In genomic region chr2:124039032-124039431, GRCh38 we compare ENCODE assay signal across 41 cellular contexts. TPM values are rescaled to one million over a fixed set of nuclear protein-coding genes. Genes with fewer than 3 reads are reported as not detected.
"Had no signal": no experiment of that assay in that cellular context is flagged by ENCODE, and none has a peak within 500 bp of the region (broad histone marks: within the 10 kb centered on the region; RNA-seq: fewer than 3 reads in every experiment).

No MANE protein-coding gene starts in this region.

- H3K4me1 ChIP-seq: adrenal gland, body of pancreas, breast epithelium had no signal

- H3K36me3 Mint-ChIP-seq: activated CD8-positive, alpha-beta memory T cell treated with anti-CD3 and anti-CD28 coated beads, Interleukin-2, amount 10 ng/mL, durations not matched to agents 7 days and 5 days; activated naive CD8-positive, alpha-beta T cell treated with anti-CD3 and anti-CD28 coated beads for 36 hours; WTC11 had no signal

- DNase-seq: activated CD4-positive, alpha-beta memory T cell treated with anti-CD3 and anti-CD28 coated beads, Interleukin-2, amount 10 ng/mL, durations not matched to agents 7 days and 5 days; activated CD4-positive, alpha-beta T cell treated with anti-CD3 and anti-CD28 coated beads for 1 hour; activated CD4-positive, alpha-beta T cell treated with anti-CD3 and anti-CD28 coated beads for 36 hours; activated CD4-positive, alpha-beta T cell treated with anti-CD3 and anti-CD28 coated beads for 48 hours; activated CD4-positive, alpha-beta T cell treated with anti-CD3 and anti-CD28 coated beads, Interleukin-2, amount 10 ng/mL, durations not matched to agents 7 days and 5 days; activated CD4-positive, alpha-beta T cell treated with anti-CD3 and anti-CD28 coated beads, Interleukin-2, amount 50 U/mL, for 48 hours; activated CD4-positive, CD25-positive, alpha-beta regulatory T cell; activated CD8-positive, alpha-beta memory T cell treated with anti-CD3 and anti-CD28 coated beads for 24 hours; activated CD8-positive, alpha-beta memory T cell treated with anti-CD3 and anti-CD28 coated beads, Interleukin-2, amount 10 ng/mL, durations not matched to agents 7 days and 5 days; activated CD8-positive, alpha-beta memory T cell treated with anti-CD3 and anti-CD28 coated beads, Interleukin-2, amount 50 U/mL, for 48 hours; activated CD8-positive, alpha-beta T cell treated with anti-CD3 and anti-CD28 coated beads, Interleukin-2, amount 10 ng/mL, durations not matched to agents 7 days and 5 days; activated effector memory CD4-positive, alpha-beta T cell treated with anti-CD3 and anti-CD28 coated beads, Interleukin-2, amount 50 U/mL, for 16 hours; activated gamma-delta T cell treated with Interleukin-2 at 50 U/mL for 16 hours; activated naive CD4-positive, alpha-beta T cell; activated naive CD4-positive, alpha-beta T cell treated with anti-CD3 and anti-CD28 coated beads for 36 hours; activated naive CD4-positive, alpha-beta T cell treated with anti-CD3 and anti-CD28 coated beads, Interleukin-2, amount 50 U/mL, for 16 hours; activated naive CD8-positive, alpha-beta T cell treated with anti-CD3 and anti-CD28 coated beads for 36 hours; activated T-cell treated with anti-CD3 and anti-CD28 coated beads, Interleukin-2, amount 50 U/mL, for 1 hour; activated T-cell treated with anti-CD3 and anti-CD28 coated beads, Interleukin-2, amount 50 U/mL, for 4 hours; activated T-cell treated with anti-CD3 and anti-CD28 coated beads, Interleukin-2, amount 50 U/mL, for 72 hours; adrenal gland; amniotic stem cell; aorta; body of pancreas; brain microvascular endothelial cell; central memory CD4-positive, alpha-beta T cell; T-helper 2 cell; T-helper 9 cell; WERI-Rb-1 had no signal

- ATAC-seq: activated CD4-positive, alpha-beta T cell treated with anti-CD3 and anti-CD28 coated beads for 36 hours; activated CD4-positive, CD25-positive, alpha-beta regulatory T cell treated with anti-CD3 and anti-CD28 coated beads, Interleukin-2, amount 50 U/mL, for 24 hours; activated CD8-positive, alpha-beta memory T cell treated with anti-CD3 and anti-CD28 coated beads, Interleukin-2, amount 10 ng/mL, durations not matched to agents 7 days and 5 days; activated CD8-positive, alpha-beta T cell treated with anti-CD3 and anti-CD28 coated beads, Interleukin-2, amount 10 ng/mL, durations not matched to agents 7 days and 5 days; activated naive CD4-positive, alpha-beta T cell treated with anti-CD3 and anti-CD28 coated beads, Interleukin-2, amount 50 U/mL, for 72 hours; activated T-cell treated with anti-CD3 and anti-CD28 coated beads, Interleukin-2, amount 50 U/mL, for 4 hours; activated T-cell treated with anti-CD3 and anti-CD28 coated beads, Interleukin-2, amount 50 U/mL, for 72 hours; activated T-helper 17 cell treated with anti-CD3 and anti-CD28 coated beads, Interleukin-2, amount 50 U/mL, for 72 hours; body of pancreas; WTC11 had no signal

- H3K4me1 Mint-ChIP-seq: activated CD4-positive, alpha-beta memory T cell treated with anti-CD3 and anti-CD28 coated beads, Interleukin-2, amount 10 ng/mL, durations not matched to agents 7 days and 5 days; activated CD4-positive, alpha-beta T cell treated with anti-CD3 and anti-CD28 coated beads for 36 hours; activated CD4-positive, alpha-beta T cell treated with anti-CD3 and anti-CD28 coated beads, Interleukin-2, amount 10 ng/mL, durations not matched to agents 7 days and 5 days; activated CD8-positive, alpha-beta memory T cell treated with anti-CD3 and anti-CD28 coated beads, Interleukin-2, amount 10 ng/mL, durations not matched to agents 7 days and 5 days; activated naive CD8-positive, alpha-beta T cell treated with anti-CD3 and anti-CD28 coated beads for 36 hours; activated T-helper 17 cell treated with anti-CD3 and anti-CD28 coated beads, Interleukin-2, amount 50 U/mL, for 72 hours had no signal

- FAIRE-seq: astrocyte, colon, TTC549 had no signal

- H3K4me3 Mint-ChIP-seq: activated CD4-positive, alpha-beta memory T cell treated with anti-CD3 and anti-CD28 coated beads, Interleukin-2, amount 10 ng/mL, durations not matched to agents 7 days and 5 days; activated CD4-positive, alpha-beta T cell treated with anti-CD3 and anti-CD28 coated beads for 36 hours; activated CD4-positive, alpha-beta T cell treated with anti-CD3 and anti-CD28 coated beads, Interleukin-2, amount 10 ng/mL, durations not matched to agents 7 days and 5 days; activated CD8-positive, alpha-beta memory T cell treated with anti-CD3 and anti-CD28 coated beads, Interleukin-2, amount 10 ng/mL, durations not matched to agents 7 days and 5 days; activated CD8-positive, alpha-beta T cell treated with anti-CD3 and anti-CD28 coated beads, Interleukin-2, amount 10 ng/mL, durations not matched to agents 7 days and 5 days; activated naive CD4-positive, alpha-beta T cell treated with anti-CD3 and anti-CD28 coated beads for 36 hours; activated naive CD8-positive, alpha-beta T cell treated with anti-CD3 and anti-CD28 coated beads for 36 hours; activated T-cell treated with anti-CD3 and anti-CD28 coated beads, Interleukin-2, amount 50 U/mL, for 4 hours; activated T-cell treated with anti-CD3 and anti-CD28 coated beads, Interleukin-2, amount 50 U/mL, for 72 hours; activated T-helper 1 cell treated with anti-CD3 and anti-CD28 coated beads, Interleukin-12 subunit alpha, Interleukin-12 subunit beta, Interleukin-2, Interleukin-4 antibody, amounts not matched to agents 30 ng/mL and 10 ng/mL and 1 ng/mL, durations not matched to agents 14 hours and 24 hours and 36 hours; activated T-helper 17 cell treated with anti-CD3 and anti-CD28 coated beads, Interleukin-2, amount 50 U/mL, for 72 hours; T-helper 1 cell treated with Interleukin-12 subunit alpha and Interleukin-12 subunit beta and Interleukin-4 antibody, amounts not matched to agents 30 μg/mL and 1 μg/mL, for 36 hours; T-helper 2 cell treated with Interferon-gamma antibody and Interleukin-4, amounts not matched to agents 5 μg/mL and 100 μg/mL, for 36 hours; WTC11 had no signal

- H3K27me3 Mint-ChIP-seq: activated CD4-positive, alpha-beta memory T cell treated with anti-CD3 and anti-CD28 coated beads, Interleukin-2, amount 10 ng/mL, durations not matched to agents 7 days and 5 days; activated CD4-positive, alpha-beta T cell treated with anti-CD3 and anti-CD28 coated beads for 36 hours; activated CD4-positive, alpha-beta T cell treated with anti-CD3 and anti-CD28 coated beads, Interleukin-2, amount 10 ng/mL, durations not matched to agents 7 days and 5 days; activated CD8-positive, alpha-beta memory T cell treated with anti-CD3 and anti-CD28 coated beads, Interleukin-2, amount 10 ng/mL, durations not matched to agents 7 days and 5 days; activated naive CD8-positive, alpha-beta T cell treated with anti-CD3 and anti-CD28 coated beads for 36 hours; activated T-helper 17 cell treated with anti-CD3 and anti-CD28 coated beads, Interleukin-2, amount 50 U/mL, for 72 hours had no signal

- H3K4me3 ChIP-seq: adrenal gland, body of pancreas, breast epithelium had no signal

- H3K27ac Mint-ChIP-seq: activated CD4-positive, alpha-beta memory T cell treated with anti-CD3 and anti-CD28 coated beads, Interleukin-2, amount 10 ng/mL, durations not matched to agents 7 days and 5 days; activated CD4-positive, alpha-beta T cell treated with anti-CD3 and anti-CD28 coated beads for 36 hours; activated CD4-positive, alpha-beta T cell treated with anti-CD3 and anti-CD28 coated beads, Interleukin-2, amount 10 ng/mL, durations not matched to agents 7 days and 5 days; activated CD8-positive, alpha-beta memory T cell treated with anti-CD3 and anti-CD28 coated beads, Interleukin-2, amount 10 ng/mL, durations not matched to agents 7 days and 5 days; activated CD8-positive, alpha-beta T cell treated with anti-CD3 and anti-CD28 coated beads, Interleukin-2, amount 10 ng/mL, durations not matched to agents 7 days and 5 days; activated naive CD4-positive, alpha-beta T cell treated with anti-CD3 and anti-CD28 coated beads for 36 hours; activated naive CD4-positive, alpha-beta T cell treated with anti-CD3 and anti-CD28 coated beads, Interleukin-2, amount 50 U/mL, for 72 hours; activated naive CD8-positive, alpha-beta T cell treated with anti-CD3 and anti-CD28 coated beads for 36 hours; activated T-cell treated with anti-CD3 and anti-CD28 coated beads, Interleukin-2, amount 50 U/mL, for 72 hours; activated T-helper 1 cell treated with anti-CD3 and anti-CD28 coated beads, Interleukin-12 subunit alpha, Interleukin-12 subunit beta, Interleukin-2, Interleukin-4 antibody, amounts not matched to agents 30 ng/mL and 10 ng/mL and 1 ng/mL, durations not matched to agents 14 hours and 24 hours and 36 hours; activated T-helper 17 cell treated with anti-CD3 and anti-CD28 coated beads, Interleukin-2, amount 50 U/mL, for 72 hours; T-helper 1 cell treated with Interleukin-12 subunit alpha and Interleukin-12 subunit beta and Interleukin-4 antibody, amounts not matched to agents 30 μg/mL and 1 μg/mL, for 36 hours; T-helper 2 cell treated with Interferon-gamma antibody and Interleukin-4, amounts not matched to agents 5 μg/mL and 100 μg/mL, for 36 hours; WTC11 had no signal

- H3K27ac ChIP-seq: adrenal gland, body of pancreas, brain microvascular endothelial cell, breast epithelium, WERI-Rb-1 had no signal

- H3K9me3 ChIP-seq: adrenal gland, body of pancreas, breast epithelium had no signal

- H3K36me3 ChIP-seq: adrenal gland, brain microvascular endothelial cell, breast epithelium, WERI-Rb-1 had no signal

- H3K9me3 Mint-ChIP-seq: activated CD4-positive, alpha-beta T cell treated with anti-CD3 and anti-CD28 coated beads, Interleukin-2, amount 10 ng/mL, durations not matched to agents 7 days and 5 days; activated naive CD4-positive, alpha-beta T cell treated with anti-CD3 and anti-CD28 coated beads for 36 hours; activated T-helper 1 cell treated with anti-CD3 and anti-CD28 coated beads, Interleukin-12 subunit alpha, Interleukin-12 subunit beta, Interleukin-2, Interleukin-4 antibody, amounts not matched to agents 30 ng/mL and 10 ng/mL and 1 ng/mL, durations not matched to agents 14 hours and 24 hours and 36 hours had no signal

- H3K27me3 ChIP-seq: adrenal gland, body of pancreas, brain microvascular endothelial cell, breast epithelium had no signal

RNA-seq across cellular contexts. Expression of gene CNTNAP5, which starts 13.9 kb away (rescaled TPM):
- total RNA-seq: activated CD4-positive, alpha-beta memory T cell treated with anti-CD3 and anti-CD28 coated beads, Interleukin-2, amount 10 ng/mL, durations not matched to agents 7 days and 5 days; activated CD4-positive, alpha-beta T cell treated with anti-CD3 and anti-CD28 coated beads for 36 hours; activated CD4-positive, alpha-beta T cell treated with anti-CD3 and anti-CD28 coated beads, Interleukin-2, amount 10 ng/mL, durations not matched to agents 7 days and 5 days; activated CD8-positive, alpha-beta memory T cell treated with anti-CD3 and anti-CD28 coated beads, Interleukin-2, amount 10 ng/mL, durations not matched to agents 7 days and 5 days; activated CD8-positive, alpha-beta T cell treated with anti-CD3 and anti-CD28 coated beads, Interleukin-2, amount 10 ng/mL, durations not matched to agents 7 days and 5 days; activated naive CD4-positive, alpha-beta T cell treated with anti-CD3 and anti-CD28 coated beads for 36 hours; activated naive CD4-positive, alpha-beta T cell treated with anti-CD3 and anti-CD28 coated beads, Interleukin-2, amount 50 U/mL, for 72 hours; activated naive CD8-positive, alpha-beta T cell treated with anti-CD3 and anti-CD28 coated beads for 36 hours; activated T-cell treated with anti-CD3 and anti-CD28 coated beads, Interleukin-2, amount 50 U/mL, for 4 hours; activated T-cell treated with anti-CD3 and anti-CD28 coated beads, Interleukin-2, amount 50 U/mL, for 72 hours; activated T-helper 1 cell treated with anti-CD3 and anti-CD28 coated beads, Interleukin-12 subunit alpha, Interleukin-12 subunit beta, Interleukin-2, Interleukin-4 antibody, amounts not matched to agents 30 ng/mL and 10 ng/mL and 1 ng/mL, durations not matched to agents 14 hours and 24 hours and 36 hours; activated T-helper 17 cell treated with anti-CD3 and anti-CD28 coated beads, Interleukin-2, amount 50 U/mL, for 72 hours; aorta; cardiac septum had no signal
- polyA plus RNA-seq: aorta had no signal
